In genomic region chr12:121580959-121581680, GRCh38 we compare ENCODE assay signal across 8 cellular contexts. TPM values are rescaled to one million over a fixed set of nuclear protein-coding genes. Genes with fewer than 3 reads are reported as not detected.
DNase-seq lines count a peak whose midpoint lies in the region; ATAC-seq and TF ChIP-seq lines count a peak whose summit lies in the region.

KDM2B (minus strand) TSS chr12:121581023; CDS start chr12:121580911, 112 bp downstream.

- CTCF ChIA-PET in A673 (lab: Charles Lee): interaction anchor here (0.6 kb wide), 1 partner anchor 90 kb away, joined by 3 read pairs; no protein-coding TSS in a partner anchor

- no peaks in the 10 kb centered on the region for H3K36me3 Mint-ChIP-seq in T-helper 1 cell treated with Interleukin-12 subunit alpha and Interleukin-12 subunit beta and Interleukin-4 antibody, amounts not matched to agents 30 μg/mL and 1 μg/mL, for 36 hours (ENCODE audit: low read depth)

- H3K9me3 ChIP-seq in A673 (ENCODE audit: low read depth, low read length, poor library complexity, severe bottlenecking) (no peaks in the 10 kb centered on the region), colonic mucosa (no peaks in the 10 kb centered on the region), spleen (no peaks in the 10 kb centered on the region)

- H3K36me3 ChIP-seq in A673 (ENCODE audit: insufficient read depth, low read length, poor library complexity, severe bottlenecking) (no peaks in the 10 kb centered on the region), colonic mucosa (no peaks in the 10 kb centered on the region), spleen (peaks cover 0 to 2% (median 0%) of the 10 kb centered on the region in 6 donors)

- WGBS in spleen, 5 donors: 21 to 34% (median 30%) methylated on average over 23 of the region's 23 CpGs

- H3K27me3 Mint-ChIP-seq in T-helper 1 cell treated with Interleukin-12 subunit alpha and Interleukin-12 subunit beta and Interleukin-4 antibody, amounts not matched to agents 30 μg/mL and 1 μg/mL, for 36 hours (ENCODE audit: low read depth): no peaks in the 10 kb centered on the region

- peak within 1 kb of the TSS; percentile 88 for H3K27ac ChIP-seq in A673 (ENCODE audit: low read depth, low read length, poor library complexity, severe bottlenecking)
- peak within 1 kb of the TSS; percentile 60 for H3K27ac ChIP-seq in colonic mucosa
- H3K27ac ChIP-seq in layer of hippocampus (ENCODE audit: low read depth, low read length): peak within 1 kb of the TSS; percentile 54
- peak within 1 kb of the TSS; percentile 72 to 92 (median 88) for H3K27ac ChIP-seq in spleen

- no peak for DNase-seq in A673 (ENCODE audit: low spot score)
- DNase-seq in H4 (ENCODE audit: low spot score): no peak
- peak; percentile 45 for DNase-seq in colonic mucosa
- DNase-seq in spleen: no peak
- no peak for DNase-seq in SKM-1 treated with dmso at 0.1 percent for 144 hours (lab: John Stamatoyannopoulos, UW; ENCODE audit: unreplicated experiment)

- H3K4me1 Mint-ChIP-seq in T-helper 1 cell treated with Interleukin-12 subunit alpha and Interleukin-12 subunit beta and Interleukin-4 antibody, amounts not matched to agents 30 μg/mL and 1 μg/mL, for 36 hours (ENCODE audit: low read depth): peaks cover 27% of the 10 kb centered on the region

- intact Hi-C loops in A673 (cut with micrococcal nuclease; ENCODE audit: unreplicated experiment) (no loop called here), colonic mucosa (cut with DNase I) (no loop called here), spleen (cut with DNase I; ENCODE audit: low total_unique reads) (no loop called here)

- no peaks in the 10 kb centered on the region for H3K9me3 Mint-ChIP-seq in T-helper 1 cell treated with Interleukin-12 subunit alpha and Interleukin-12 subunit beta and Interleukin-4 antibody, amounts not matched to agents 30 μg/mL and 1 μg/mL, for 36 hours

- no peak for TF ChIP-seq CTCF in A673 (conservative IDR thresholded peaks at IDR 0.05; ENCODE audit: low read depth, low read length)
- no peak for TF ChIP-seq CTCF in colonic mucosa (IDR thresholded peaks at IDR 0.05)
- TF ChIP-seq CTCF in spleen (IDR thresholded peaks at IDR 0.05 in 8 of 11, conservative IDR thresholded peaks at IDR 0.05 in 3 of 11): no peak

- H3K4me1 ChIP-seq in A673 (ENCODE audit: insufficient read depth, low read length, poor library complexity, severe bottlenecking): peaks cover 45% of the 10 kb centered on the region
- H3K4me1 ChIP-seq in colonic mucosa: peaks cover 5% of the 10 kb centered on the region
- H3K4me1 ChIP-seq in spleen: peaks cover 29 to 68% (median 50%) of the 10 kb centered on the region in 6 donors

- TF ChIP-seq POLR2A in spleen (IDR thresholded peaks at IDR 0.05): no peak

- H3K27me3 ChIP-seq in A673 (replicated peaks; ENCODE audit: insufficient read depth, low read depth, low read length, poor library complexity) (no peaks in the 10 kb centered on the region), colonic mucosa (no peaks in the 10 kb centered on the region), layer of hippocampus (ENCODE audit: control insufficient read depth, insufficient read depth, low read length) (no peaks in the 10 kb centered on the region), spleen (replicated peaks in 1 of 7) (no peaks in the 10 kb centered on the region)

- no TSS peak for BruUV-seq in A673 (replicated peaks; lab: Mats Ljungman, UMichigan)

- H3K4me3 ChIP-seq in A673 (ENCODE audit: low read depth, low read length, poor library complexity, severe bottlenecking) (peak within 1 kb of the TSS; percentile 80), colonic mucosa (peak within 1 kb of the TSS; percentile 55), spleen (peak within 1 kb of the TSS; percentile 47 to 76 (median 62))

- peak within 1 kb of the TSS; percentile 50 to 66 for H3K9ac ChIP-seq in colonic mucosa (ENCODE audit: low read depth in 2 of 2, low read length in 2 of 2)

- H3K4me3 Mint-ChIP-seq in T-helper 1 cell treated with Interleukin-12 subunit alpha and Interleukin-12 subunit beta and Interleukin-4 antibody, amounts not matched to agents 30 μg/mL and 1 μg/mL, for 36 hours: peak within 1 kb of the TSS; percentile 91

- H3K27ac Mint-ChIP-seq in T-helper 1 cell treated with Interleukin-12 subunit alpha and Interleukin-12 subunit beta and Interleukin-4 antibody, amounts not matched to agents 30 μg/mL and 1 μg/mL, for 36 hours: peak within 1 kb of the TSS; percentile 98

- no peak for ATAC-seq in GM18861 (IDR thresholded peaks at IDR 0.05; ENCODE audit: unreplicated experiment)

- POLR2A ChIA-PET in A673 (lab: Charles Lee; ENCODE audit: low non-redundant PET): no interaction called here

RNA-seq across cellular contexts. Expression of gene KDM2B, which starts in this region (rescaled TPM):
- 49.3 and 52.5 TPM in 2 replicates for total RNA-seq in A673 (2021)
- 18.4 and 19.7 TPM in 2 replicates for total RNA-seq in H4 (2014; rRNA removed; shearing (Covaris generic))
- total RNA-seq in colonic mucosa: 10 to 100 TPM; 14.7 to 24.5 TPM
- total RNA-seq in spleen: 10 to 100 TPM; 32.3 to 56.2 (median 46.5) TPM
- polyA plus RNA-seq in spleen: 10 to 100 TPM; 20.8 to 25.5 (median 24.5) TPM
